ENCODE assay signal across 8 cellular contexts in genomic region chr19:17226002-17226933, GRCh38. TPM values are rescaled to one million over a fixed set of nuclear protein-coding genes. Genes with fewer than 3 reads are reported as not detected.
DNase-seq lines count a peak whose midpoint lies in the region; ATAC-seq and TF ChIP-seq lines count a peak whose summit lies in the region.

OCEL1 (plus strand) TSS chr19:17226226; CDS start chr19:17226248, 22 bp downstream.

- TF ChIP-seq CTCF in omental fat pad (IDR thresholded peaks at IDR 0.05) (no peak), testis (IDR thresholded peaks at IDR 0.05) (no peak)

- peak; percentile 91 for TF ChIP-seq POLR2A in GM10847 (IDR thresholded peaks at IDR 0.05; ENCODE audit: extremely low read depth, insufficient read length)
- TF ChIP-seq POLR2A in testis (IDR thresholded peaks at IDR 0.05): peak; percentile 21

- no peaks in the 10 kb centered on the region for H3K36me3 ChIP-seq in testis (ENCODE audit: low read depth, missing control alignments)

- H3K9me3 Mint-ChIP-seq in activated naive CD4-positive, alpha-beta T cell treated with anti-CD3 and anti-CD28 coated beads, Interleukin-2, amount 50 U/mL, for 72 hours: no peaks in the 10 kb centered on the region

- DNase-seq in NCI-H1105 treated with DMSO at 0.1 percent for 48 hours (lab: John Stamatoyannopoulos, UW) (peak; percentile 95), SKM-1 treated with dmso at 0.1 percent for 144 hours (lab: John Stamatoyannopoulos, UW; ENCODE audit: unreplicated experiment) (peak; percentile 95), glomerular visceral epithelial cell (ENCODE audit: extremely low spot score) (peak; percentile 99), omental fat pad (ENCODE audit: low spot score) (peak; percentile 96), testis (peak; percentile 100)
- peak; percentile 93 to 97 for DNase-seq in activated naive CD4-positive, alpha-beta T cell treated with anti-CD3 and anti-CD28 coated beads, Interleukin-2, amount 50 U/mL, for 72 hours (ENCODE audit: low spot score in 2 of 2)

- H3K27ac ChIP-seq in testis: peak within 1 kb of the TSS; percentile 80 to 84

- H3K9me3 ChIP-seq in testis: no peaks in the 10 kb centered on the region

- no peaks in the 10 kb centered on the region for H3K27me3 ChIP-seq in testis

- H3K36me3 Mint-ChIP-seq in activated naive CD4-positive, alpha-beta T cell treated with anti-CD3 and anti-CD28 coated beads, Interleukin-2, amount 50 U/mL, for 72 hours: no peaks in the 10 kb centered on the region

- intact Hi-C loops in testis (cut with DNase I; ENCODE audit: low total_unique reads): no loop called here

- peak; percentile 92 for ATAC-seq in HG02642 (IDR thresholded peaks at IDR 0.05; ENCODE audit: poor library complexity, unreplicated experiment)
- peak; percentile 91 to 94 for ATAC-seq in activated naive CD4-positive, alpha-beta T cell treated with anti-CD3 and anti-CD28 coated beads, Interleukin-2, amount 50 U/mL, for 72 hours
- ATAC-seq in omental fat pad (ENCODE audit: low FRiP score): peak; percentile 98

- peaks cover 4% of the 10 kb centered on the region for H3K4me1 ChIP-seq in testis

- H3K27ac Mint-ChIP-seq in activated naive CD4-positive, alpha-beta T cell treated with anti-CD3 and anti-CD28 coated beads, Interleukin-2, amount 50 U/mL, for 72 hours: peak within 1 kb of the TSS; percentile 84 to 94

- WGBS in testis, 2 donors: 1 to 2% methylated on average over 22 to 72 of the region's 90 CpGs

- peak within 1 kb of the TSS; percentile 50 to 70 for H3K4me3 ChIP-seq in testis

RNA-seq across cellular contexts. Expression of gene OCEL1, which starts in this region (rescaled TPM):
- 10 to 100 TPM; 14.3 to 17.1 TPM for total RNA-seq in activated naive CD4-positive, alpha-beta T cell treated with anti-CD3 and anti-CD28 coated beads, Interleukin-2, amount 50 U/mL, for 72 hours
- 10 to 100 TPM in 1 of 4 donors, 1 to 10 TPM in 3; 6.7 to 17.7 (median 9.3) TPM for total RNA-seq in omental fat pad
- total RNA-seq in testis: 10 to 100 TPM in 1 of 2 donors, 1 to 10 TPM in 1; 6.6 to 13.9 TPM
- 17.5 TPM for polyA plus RNA-seq in testis (ENCODE audit: insufficient read depth, low read depth, low replicate concordance)

Comparison
In these comparisons a context has a peak if more than half of its experiments do, and no peak if none do; other contexts are left out.
1. Peak in every context shown above with its lines: DNase-seq, ATAC-seq, H3K4me3 ChIP-seq and H3K27ac ChIP-seq.